In the genomic region with DNA sequence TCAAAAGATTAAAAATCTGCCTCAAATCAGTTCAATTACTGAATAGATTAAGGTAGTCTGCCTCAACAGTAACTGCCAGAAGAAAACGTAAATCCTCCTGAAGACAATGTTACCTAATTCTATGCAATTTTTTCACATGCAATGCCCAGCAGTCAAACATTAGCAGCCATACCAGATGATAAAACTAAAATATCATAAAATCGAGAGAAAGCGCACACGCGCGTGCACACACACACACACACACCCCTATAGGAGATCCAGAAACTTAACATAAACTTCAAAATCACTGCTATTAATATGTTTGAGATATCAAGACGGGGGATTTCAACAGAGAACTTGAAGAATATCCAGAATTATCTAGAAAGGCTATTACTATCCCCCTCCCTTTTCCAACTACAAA, we compare ENCODE assay signal across 34 cellular contexts. TPM values are rescaled to one million over a fixed set of nuclear protein-coding genes. Genes with fewer than 3 reads are reported as not detected.
DNase-seq lines count a peak whose midpoint lies in the region; ATAC-seq, FAIRE-seq and TF ChIP-seq lines count a peak whose summit lies in the region.
"Had no signal": no experiment of that assay in that cellular context is flagged by ENCODE, and none has a peak within 500 bp of the region (broad histone marks: within the 10 kb centered on the region; RNA-seq: fewer than 3 reads in every experiment).

No MANE protein-coding gene starts in this region.

- H3K27me3 ChIP-seq in HepG2 (ENCODE audit: control insufficient read depth in 1 of 2, insufficient read depth in 2 of 2, low read length in 2 of 2) (no peaks in the 10 kb centered on the region), right lobe of liver (no peaks in the 10 kb centered on the region), left lung (no peaks in the 10 kb centered on the region)
- H3K27me3 ChIP-seq: BE2C; BLaER1; BLaER1 treated with 17β-estradiol and CSF1 and Interleukin-3, amounts not matched to agents 10 nM and 100 nM had no signal

- H3K36me3 ChIP-seq in HepG2 (replicated peaks in 1 of 2; ENCODE audit: control insufficient read depth in 1 of 2, insufficient read depth in 2 of 2, low read length in 2 of 2) (no peaks in the 10 kb centered on the region; a peak in 1 of 5 replicates), right lobe of liver (no peaks in the 10 kb centered on the region), SK-N-MC (ENCODE audit: insufficient read depth, low read length) (peaks cover 3% of the 10 kb centered on the region; the same call in 1 of the 2 replicates), left lung (no peaks in the 10 kb centered on the region)
- H3K36me3 ChIP-seq: BE2C, BLaER1 had no signal

- H3K79me2 ChIP-seq in HepG2 (ENCODE audit: insufficient read depth, low read length) = peaks cover 99% of the 10 kb centered on the region

- no peaks in the 10 kb centered on the region for H3K36me3 Mint-ChIP-seq in naive thymus-derived CD8-positive, alpha-beta T cell
- H3K36me3 Mint-ChIP-seq: CD14-positive monocyte; CD4-positive, alpha-beta memory T cell; CD4-positive, CD25-positive, alpha-beta regulatory T cell; CD8-positive, alpha-beta T cell had no signal

- no peaks in the 10 kb centered on the region for H3K27me3 Mint-ChIP-seq in naive thymus-derived CD8-positive, alpha-beta T cell
- H3K27me3 Mint-ChIP-seq: B cell; CD4-positive, alpha-beta memory T cell; CD4-positive, alpha-beta T cell; CD4-positive, CD25-positive, alpha-beta regulatory T cell; CD8-positive, alpha-beta memory T cell had no signal

- peaks cover 84% of the 10 kb centered on the region for H3K4me1 ChIP-seq in HepG2 (ENCODE audit: insufficient read depth, low read length)
- peaks cover 0 to 30% (median 9%) of the 10 kb centered on the region in 4 donors for H3K4me1 ChIP-seq in right lobe of liver
- peaks cover 2 to 30% of the 10 kb centered on the region in 2 donors for H3K4me1 ChIP-seq in left lung
- H3K4me1 ChIP-seq: BLaER1, Caco-2 had no signal

- no peak for TF ChIP-seq RAD21 in HepG2 (CRISPR knock-in tag; IDR thresholded peaks at IDR 0.05)

- POLR2A ChIA-PET in HepG2 (lab: Yijun Ruan, JAX) = no interaction called here
- POLR2A ChIA-PET in naive thymus-derived CD8-positive, alpha-beta T cell (lab: Charles Lee) = no interaction called here

- H3K4me2 ChIP-seq in HepG2 (ENCODE audit: low read depth, low read length) = no peak overlapping the region
- H3K4me2 ChIP-seq: A549; BLaER1; BLaER1 treated with 17β-estradiol and CSF1 and Interleukin-3, amounts not matched to agents 10 nM and 100 nM had no signal

- H2AFZ ChIP-seq in HepG2 (ENCODE audit: low read length) = no peak overlapping the region

- H3K9me3 Mint-ChIP-seq in naive thymus-derived CD8-positive, alpha-beta T cell = no peaks in the 10 kb centered on the region
- H3K9me3 Mint-ChIP-seq: CD14-positive monocyte; CD4-positive, alpha-beta T cell; CD4-positive, CD25-positive, alpha-beta regulatory T cell; CD8-positive, alpha-beta memory T cell; CD8-positive, alpha-beta T cell had no signal

- H3K4me3 Mint-ChIP-seq in naive thymus-derived CD8-positive, alpha-beta T cell = no peak overlapping the region
- H3K4me3 Mint-ChIP-seq: B cell; CD14-positive monocyte; CD4-positive, alpha-beta memory T cell; CD4-positive, alpha-beta T cell; CD4-positive, CD25-positive, alpha-beta regulatory T cell; CD8-positive, alpha-beta memory T cell; CD8-positive, alpha-beta T cell had no signal

- 80% methylated on average over 7 of the region's 7 CpGs for WGBS in HepG2 (ENCODE audit: low lambda C conversion rate)
- WGBS in right lobe of liver (ENCODE audit: insufficient coverage, low coverage, low lambda C conversion rate, missing lambda C conversion rate) = 81% methylated on average over 7 of the region's 7 CpGs

- BruUV-seq in HepG2 (replicated peaks; lab: Mats Ljungman, UMichigan) = no TSS peak

- no peak overlapping the region for H3K27ac Mint-ChIP-seq in naive thymus-derived CD8-positive, alpha-beta T cell
- H3K27ac Mint-ChIP-seq: B cell; CD14-positive monocyte; CD4-positive, alpha-beta T cell; CD8-positive, alpha-beta T cell had no signal

- H3K9ac ChIP-seq in HepG2 (ENCODE audit: insufficient read depth, low read depth, low read length) (no peak overlapping the region), SK-N-MC (ENCODE audit: insufficient read length) (no peak overlapping the region)
- H3K9ac ChIP-seq: BLaER1; BLaER1 treated with 17β-estradiol and CSF1 and Interleukin-3, amounts not matched to agents 10 nM and 100 nM had no signal

- H3K4me3 ChIP-seq in HepG2 (replicated peaks in 1 of 3; ENCODE audit: insufficient read depth in 1 of 3, low read depth in 2 of 3, low read length in 3 of 3) (no peak overlapping the region), right lobe of liver (no peak overlapping the region), SK-N-MC (no peak overlapping the region), left lung (no peak overlapping the region)
- H3K4me3 ChIP-seq: A549; BLaER1; BLaER1 treated with 17β-estradiol and CSF1 and Interleukin-3, amounts not matched to agents 10 nM and 100 nM had no signal

- DNase-seq in HepG2 (ENCODE audit: low spot score) = no peak
- DNase-seq in right lobe of liver = no peak
- no peak for DNase-seq in GM19239 (ENCODE audit: insufficient read length, low spot score)
- no peak for DNase-seq in SK-N-MC (ENCODE audit: low read depth, low spot score)
- no peak for DNase-seq in left lung
- DNase-seq in naive thymus-derived CD8-positive, alpha-beta T cell = no peak
- DNase-seq: 8988T; ACHN; AML-193; BE2C; C1 segment of cervical spinal cord; Caco-2; Calu3; CD4-positive, alpha-beta memory T cell; CD4-positive, alpha-beta T cell; CD4-positive, CD25-positive, alpha-beta regulatory T cell; CD8-positive, alpha-beta memory T cell; CD8-positive, alpha-beta T cell; COR-L47; DMS 273 treated with DMSO at 0.1 percent for 48 hours; DMS153; DMS53; DMS79; DMS79 treated with DMSO at 0.1 percent for 48 hours; DND-41; EL had no signal

- TF ChIP-seq EP300 in HepG2 (IDR thresholded peaks at IDR 0.05; ENCODE audit: low read depth in 2 of 2, low read length in 2 of 2) (no peak), HepG2 (CRISPR knock-in tag; IDR thresholded peaks at IDR 0.05; ENCODE audit: borderline replicate concordance) (no peak)

- ATAC-seq in HepG2 = no peak
- no peak for ATAC-seq in right lobe of liver
- ATAC-seq in left lung = no peak
- no peak for ATAC-seq in naive thymus-derived CD8-positive, alpha-beta T cell
- ATAC-seq: A549; CD8-positive, alpha-beta T cell had no signal

- peaks cover 9 to 36% (median 19%) of the 10 kb centered on the region in 4 donors for H3K4me1 Mint-ChIP-seq in naive thymus-derived CD8-positive, alpha-beta T cell

- CTCF ChIA-PET in HepG2 (lab: Yijun Ruan, JAX; ENCODE audit: low intra/inter-chr PET ratio, low total read pairs) = no interaction called here

- TF ChIP-seq POLR2A in HepG2 (IDR thresholded peaks at IDR 0.05; ENCODE audit: insufficient read depth in 1 of 2, low read depth in 2 of 2, low read length in 2 of 2) (no peak), right lobe of liver (IDR thresholded peaks at IDR 0.05) (no peak)

- intact Hi-C loops in HepG2 (cut with micrococcal nuclease; ENCODE audit: unreplicated experiment) = no loop called here
- intact Hi-C loops in right lobe of liver (cut with DNase I) = no loop called here
- intact Hi-C loops in left lung (cut with DNase I) = no loop called here

- FAIRE-seq in HepG2 (lab: Jason Lieb, UNC) = no peak
- peak; percentile 35 for FAIRE-seq in GM19239 (lab: Jason Lieb, UNC)
- FAIRE-seq: D721Med had no signal

- H4K20me1 ChIP-seq in HepG2 (ENCODE audit: insufficient read depth, low read length) = peaks cover 97% of the 10 kb centered on the region

- H3K9me3 ChIP-seq in HepG2 (ENCODE audit: low read length) (no peaks in the 10 kb centered on the region), right lobe of liver (no peaks in the 10 kb centered on the region), SK-N-MC (ENCODE audit: low read depth, low read length) (no peaks in the 10 kb centered on the region), left lung (no peaks in the 10 kb centered on the region)
- H3K9me3 ChIP-seq: A549, BE2C, Caco-2 had no signal

- no peak overlapping the region for H3K27ac ChIP-seq in HepG2 (ENCODE audit: extremely low read length, insufficient read depth, low read length)
- H3K27ac ChIP-seq in right lobe of liver = peak overlapping the region in 1 of 3 donors; percentile 3
- peak overlapping the region; percentile 15; the same call in 1 of the 2 replicates for H3K27ac ChIP-seq in SK-N-MC
- no peak overlapping the region for H3K27ac ChIP-seq in left lung
- H3K27ac ChIP-seq: 22Rv1; A549; BLaER1; BLaER1 treated with 17β-estradiol and CSF1 and Interleukin-3, amounts not matched to agents 10 nM and 100 nM; C4-2B had no signal

- TF ChIP-seq CTCF in HepG2 (CRISPR knock-in tag; IDR thresholded peaks at IDR 0.05) (no peak), right lobe of liver (IDR thresholded peaks at IDR 0.05) (no peak), left lung (IDR thresholded peaks at IDR 0.05) (no peak)

- in situ Hi-C loops in HepG2 (cut with HindIII; ENCODE audit: extremely low pct_ligation_motif_present, low pct_unique_long_range_greater_than_20kb) = no loop called here

RNA-seq across cellular contexts. Expression of gene ROCK2, which starts 32.9 kb away (rescaled TPM):
- 119 and 174 TPM in 2 replicates for total RNA-seq in HepG2 (2016; rRNA removed; fragmentation: Illumina TruSeq; extraction: Trizol)
- 13.0 and 13.5 TPM in 2 replicates for total RNA-seq in HepG2 (2016; cell fraction: cytosol; rRNA removed; fragmentation: Illumina TruSeq; extraction: Trizol; ENCODE audit: low read depth)
- 112 and 164 TPM in 2 replicates for total RNA-seq in HepG2 (2016; cell fraction: insoluble cytoplasmic fraction; rRNA removed; fragmentation: Illumina TruSeq; extraction: Trizol)
- total RNA-seq in HepG2 (2016; cell fraction: membrane; rRNA removed; fragmentation: Illumina TruSeq; extraction: Trizol) = 35.2 and 39.5 TPM in 2 replicates
- 134 and 149 TPM in 2 replicates for total RNA-seq in HepG2 (2016; cell fraction: nucleus; rRNA removed; fragmentation: Illumina TruSeq; extraction: Trizol)
- 31.9 and 38.1 TPM in 2 replicates for polyA plus RNA-seq in HepG2 (2011; rRNA removed)
- 14.6 and 24.9 TPM in 2 replicates for polyA plus RNA-seq in HepG2 (2011; cell fraction: cytosol; rRNA removed)
- 19.3 and 29.4 TPM in 2 replicates for polyA plus RNA-seq in HepG2 (2011; cell fraction: nucleus; rRNA removed)
- polyA plus RNA-seq in HepG2 (2012) = 62.4 and 98.0 TPM in 2 replicates
- polyA plus RNA-seq in HepG2 (2016; cell fraction: cytosol; fragmentation: Illumina TruSeq; extraction: Trizol; ENCODE audit: low read depth) = 1.6 and 1.8 TPM in 2 replicates
- polyA plus RNA-seq in HepG2 (2016; cell fraction: insoluble cytoplasmic fraction; fragmentation: Illumina TruSeq; extraction: Trizol; ENCODE audit: low read depth) = 87.7 and 90.4 TPM in 2 replicates
- polyA plus RNA-seq in HepG2 (2016; cell fraction: membrane; fragmentation: Illumina TruSeq; extraction: Trizol; ENCODE audit: low read depth) = 6.9 and 8.4 TPM in 2 replicates
- polyA plus RNA-seq in HepG2 (2016; cell fraction: nucleus; fragmentation: Illumina TruSeq; extraction: Trizol; ENCODE audit: insufficient read depth, low read depth) = 77.5 and 87.9 TPM in 2 replicates
- 17.3 and 25.8 TPM in 2 replicates for polyA minus RNA-seq in HepG2 (2011; rRNA and poly(A)+ RNA removed; ENCODE audit: low replicate concordance)
- 82.6 and 95.3 TPM in 2 replicates for polyA minus RNA-seq in HepG2 (2011; cell fraction: cytosol; rRNA and poly(A)+ RNA removed)
- 275 and 284 TPM in 2 replicates for polyA minus RNA-seq in HepG2 (2011; cell fraction: nucleus; rRNA and poly(A)+ RNA removed)
- total RNA-seq in right lobe of liver = 10 to 100 TPM; 11.6 to 23.9 (median 19.8) TPM
- 10 to 100 TPM; 49.4 to 59.0 TPM for total RNA-seq in left lung
- total RNA-seq in naive thymus-derived CD8-positive, alpha-beta T cell = 10 to 100 TPM; 19.3 to 23.9 TPM
- 1 to 10 TPM; 6.1 to 7.6 (median 7.1) TPM for polyA plus RNA-seq in naive thymus-derived CD8-positive, alpha-beta T cell
